10 cellular contexts compared by ENCODE assay signal in genomic region chr2:46029332-46029811, GRCh38.
A peak's percentile ranks its signal among the peaks of the same experiment; 100 is the strongest.
DNase-seq lines count a peak whose midpoint lies in the region; ATAC-seq and TF ChIP-seq lines count a peak whose summit lies in the region.
"Had no signal": no experiment of that assay in that cellular context is flagged by ENCODE, and none has a peak within 500 bp of the region (broad histone marks: within the 10 kb centered on the region; RNA-seq: fewer than 3 reads in every experiment).

No MANE protein-coding gene starts in this region.

- H3K27ac ChIP-seq in Panc1 (ENCODE audit: low read length) = no peak overlapping the region

- H3K4me1 Mint-ChIP-seq in activated CD4-positive, alpha-beta T cell treated with anti-CD3 and anti-CD28 coated beads, Interleukin-2, amount 10 ng/mL, durations not matched to agents 24 days and 14 days = peaks cover 23% of the 10 kb centered on the region

- no peak overlapping the region for H3K4me3 ChIP-seq in Panc1 (ENCODE audit: low read depth in 2 of 2, low read length in 2 of 2)
- H3K4me3 ChIP-seq in fibroblast of the aortic adventitia (ENCODE audit: low read depth, low read length) = no peak overlapping the region

- H3K9me3 ChIP-seq in Panc1 (ENCODE audit: control insufficient read depth, insufficient read depth, low read depth, low read length) = no peaks in the 10 kb centered on the region

- in situ Hi-C loops in Panc1 (cut with HindIII; ENCODE audit: low pct_unique_long_range_greater_than_20kb, low sequenced_read_pairs) = no loop called here

- CTCF ChIA-PET in Panc1 (lab: Charles Lee) = no interaction called here

- DNase-seq in NCI-H2171 treated with DMSO at 0.1 percent for 48 hours (lab: John Stamatoyannopoulos, UW) (peak; percentile 6), NCI-H2171 (lab: John Stamatoyannopoulos, UW) (no peak), Panc1 (ENCODE audit: low read depth, low spot score) (no peak), fibroblast of the aortic adventitia (ENCODE audit: low read depth) (peak; percentile 40), sciatic nerve (ENCODE audit: low spot score) (no peak)
- no peak for DNase-seq in activated CD4-positive, alpha-beta T cell treated with anti-CD3 and anti-CD28 coated beads, Interleukin-2, amount 50 U/mL, for 1 hour
- no peak for DNase-seq in activated CD4-positive, alpha-beta T cell treated with anti-CD3 and anti-CD28 coated beads, Interleukin-2, amount 10 ng/mL, durations not matched to agents 24 days and 14 days
- DNase-seq: amniotic stem cell, NCI-H1092 treated with DMSO at 0.1 percent for 48 hours had no signal

- intact Hi-C loops in Panc1 (cut with micrococcal nuclease; ENCODE audit: unreplicated experiment) = no loop called here
- intact Hi-C loops in sciatic nerve (cut with DNase I) = no loop called here
- intact Hi-C loops in activated CD4-positive, alpha-beta T cell treated with anti-CD3 and anti-CD28 coated beads, Interleukin-2, amount 10 ng/mL, durations not matched to agents 24 days and 14 days (cut with micrococcal nuclease) = no loop called here

- no peak for ATAC-seq in Panc1
- ATAC-seq in sciatic nerve = peak; percentile 48
- ATAC-seq in GM21723 (IDR thresholded peaks at IDR 0.05; ENCODE audit: unreplicated experiment) = no peak

- H3K27ac Mint-ChIP-seq in activated CD4-positive, alpha-beta T cell treated with anti-CD3 and anti-CD28 coated beads, Interleukin-2, amount 10 ng/mL, durations not matched to agents 24 days and 14 days = no peak overlapping the region

- no peaks in the 10 kb centered on the region for H3K9me3 Mint-ChIP-seq in activated CD4-positive, alpha-beta T cell treated with anti-CD3 and anti-CD28 coated beads, Interleukin-2, amount 10 ng/mL, durations not matched to agents 24 days and 14 days

- H3K4me1 ChIP-seq in Panc1 (ENCODE audit: control insufficient read depth, insufficient read depth, low read length) = no peaks in the 10 kb centered on the region

- no peak overlapping the region for H3K4me3 Mint-ChIP-seq in activated CD4-positive, alpha-beta T cell treated with anti-CD3 and anti-CD28 coated beads, Interleukin-2, amount 10 ng/mL, durations not matched to agents 24 days and 14 days

- H3K36me3 ChIP-seq in Panc1 (ENCODE audit: control insufficient read depth, insufficient read depth, low read length) = no peaks in the 10 kb centered on the region

- H3K27me3 ChIP-seq in Panc1 (ENCODE audit: control insufficient read depth, insufficient read depth, low read length) = no peaks in the 10 kb centered on the region

- POLR2A ChIA-PET in Panc1 (lab: Charles Lee) = no interaction called here

- no TSS peak for BruUV-seq in Panc1 (replicated peaks; lab: Mats Ljungman, UMichigan)

- no peaks in the 10 kb centered on the region for H3K27me3 Mint-ChIP-seq in activated CD4-positive, alpha-beta T cell treated with anti-CD3 and anti-CD28 coated beads, Interleukin-2, amount 10 ng/mL, durations not matched to agents 24 days and 14 days

- peaks cover 4% of the 10 kb centered on the region for H3K36me3 Mint-ChIP-seq in activated CD4-positive, alpha-beta T cell treated with anti-CD3 and anti-CD28 coated beads, Interleukin-2, amount 10 ng/mL, durations not matched to agents 24 days and 14 days (ENCODE audit: low read depth)

- TF ChIP-seq CTCF in Panc1 (IDR thresholded peaks at IDR 0.05) (peak; percentile 25), fibroblast of the aortic adventitia (IDR thresholded peaks at IDR 0.05; ENCODE audit: insufficient read depth, low read length) (no peak)

Comparison
In these comparisons a context has a peak if more than half of its experiments do, and no peak if none do; other contexts are left out.
1. DNase-seq: peak in NCI-H2171 treated with DMSO at 0.1 percent for 48 hours (single experiment) and fibroblast of the aortic adventitia (single experiment); none in NCI-H2171 (single experiment), Panc1 (single experiment), sciatic nerve (single experiment), activated CD4-positive, alpha-beta T cell treated with anti-CD3 and anti-CD28 coated beads, Interleukin-2, amount 50 U/mL, for 1 hour (single experiment) and activated CD4-positive, alpha-beta T cell treated with anti-CD3 and anti-CD28 coated beads, Interleukin-2, amount 10 ng/mL, durations not matched to agents 24 days and 14 days (single experiment).